11 cellular contexts compared by ENCODE assay signal in genomic region chr3:39637807-39638206, GRCh38.
DNase-seq lines count a peak whose midpoint lies in the region; ATAC-seq and TF ChIP-seq lines count a peak whose summit lies in the region.
"Had no signal": no experiment of that assay in that cellular context is flagged by ENCODE, and none has a peak within 500 bp of the region (broad histone marks: within the 10 kb centered on the region; RNA-seq: fewer than 3 reads in every experiment).

No MANE protein-coding gene starts in this region.

- no peaks in the 10 kb centered on the region for H3K9me3 Mint-ChIP-seq in activated T-cell treated with anti-CD3 and anti-CD28 coated beads, Interleukin-2, amount 50 U/mL, for 72 hours

- H3K9ac ChIP-seq in OCI-LY3 (ENCODE audit: low read length), result no peak overlapping the region

- TF ChIP-seq CTCF in OCI-LY3 (IDR thresholded peaks at IDR 0.05; ENCODE audit: low read depth, low read length), result peak; percentile 55

- H3K4me1 Mint-ChIP-seq in activated T-cell treated with anti-CD3 and anti-CD28 coated beads, Interleukin-2, amount 50 U/mL, for 72 hours (ENCODE audit: low read depth), result peaks cover 18% of the 10 kb centered on the region

- no peak overlapping the region for H3K27ac ChIP-seq in OCI-LY3 (ENCODE audit: low read length)
- H3K27ac ChIP-seq: pancreas had no signal

- H2AFZ ChIP-seq in OCI-LY3 (ENCODE audit: low read depth, low read length), result no peak overlapping the region

- peaks cover 5% of the 10 kb centered on the region; the same call in 1 of the 2 replicates for H3K27me3 ChIP-seq in OCI-LY3 (ENCODE audit: low read depth, low read length)
- H3K27me3 ChIP-seq: pancreas had no signal

- no peaks in the 10 kb centered on the region for H3K36me3 ChIP-seq in OCI-LY3 (replicated peaks; ENCODE audit: low read depth, low read length)
- H3K36me3 ChIP-seq: pancreas had no signal

- no peak overlapping the region for H3K4me3 Mint-ChIP-seq in activated T-cell treated with anti-CD3 and anti-CD28 coated beads, Interleukin-2, amount 50 U/mL, for 72 hours

- H3K4me2 ChIP-seq in OCI-LY3 (ENCODE audit: low read length), result no peak overlapping the region

- no peaks in the 10 kb centered on the region for H3K36me3 Mint-ChIP-seq in activated T-cell treated with anti-CD3 and anti-CD28 coated beads, Interleukin-2, amount 50 U/mL, for 72 hours (ENCODE audit: insufficient read depth in 2 of 2)

- H4K20me1 ChIP-seq in OCI-LY3 (ENCODE audit: insufficient read depth, low read length), result no peaks in the 10 kb centered on the region

- peaks cover 27% of the 10 kb centered on the region for H3K4me1 ChIP-seq in OCI-LY3 (ENCODE audit: low read length)
- H3K4me1 ChIP-seq: pancreas had no signal

- H3K79me2 ChIP-seq in OCI-LY3 (ENCODE audit: low read length), result no peaks in the 10 kb centered on the region

- H3K27ac Mint-ChIP-seq in activated T-cell treated with anti-CD3 and anti-CD28 coated beads, Interleukin-2, amount 50 U/mL, for 72 hours, result no peak overlapping the region

- ATAC-seq in activated T-cell treated with anti-CD3 and anti-CD28 coated beads, Interleukin-2, amount 50 U/mL, for 72 hours (replicated peaks in 1 of 2), result peak; percentile 60 to 63
- no peak for ATAC-seq in GM19397 (IDR thresholded peaks at IDR 0.05; ENCODE audit: unreplicated experiment)

- H3K27me3 Mint-ChIP-seq in activated T-cell treated with anti-CD3 and anti-CD28 coated beads, Interleukin-2, amount 50 U/mL, for 72 hours (ENCODE audit: low read depth), result peaks cover 17% of the 10 kb centered on the region

- no peak for DNase-seq in activated T-cell treated with anti-CD3 and anti-CD28 coated beads, Interleukin-2, amount 50 U/mL, for 72 hours
- no peak for DNase-seq in activated T-cell treated with anti-CD3 and anti-CD28 coated beads, Interleukin-2, amount 50 U/mL, for 1 hour
- DNase-seq in erythroblast (lab: John Stamatoyannopoulos, UW), result peak; percentile 39 to 53
- peak; percentile 21 for DNase-seq in stromal cell of bone marrow (ENCODE audit: low read depth)
- no peak for DNase-seq in ureter (ENCODE audit: low spot score)
- DNase-seq in activated naive CD4-positive, alpha-beta T cell (lab: John Stamatoyannopoulos, UW), result no peak
- DNase-seq: effector CD8-positive, alpha-beta T cell; pancreas; stimulated activated CD8-positive, alpha-beta memory T cell treated with anti-CD3 and anti-CD28 coated beads, Interleukin-4, amount 100 ng/mL, for 48 hours had no signal

- no peak overlapping the region for H3K4me3 ChIP-seq in OCI-LY3 (ENCODE audit: low read length)
- H3K4me3 ChIP-seq: pancreas had no signal

- TF ChIP-seq POLR2A in erythroblast (IDR thresholded peaks at IDR 0.05; ENCODE audit: low read length), result no peak

- no peaks in the 10 kb centered on the region for H3K9me3 ChIP-seq in OCI-LY3 (ENCODE audit: insufficient read depth, low read length)
- H3K9me3 ChIP-seq: pancreas had no signal

Comparison
In these comparisons a context has a peak if more than half of its experiments do, and no peak if none do; other contexts are left out.
1. DNase-seq: peak in erythroblast (2 of 2) and stromal cell of bone marrow (single experiment); none in activated T-cell treated with anti-CD3 and anti-CD28 coated beads, Interleukin-2, amount 50 U/mL, for 72 hours (0 of 2), activated T-cell treated with anti-CD3 and anti-CD28 coated beads, Interleukin-2, amount 50 U/mL, for 1 hour (single experiment), ureter (single experiment) and activated naive CD4-positive, alpha-beta T cell (0 of 4).